8 cellular contexts compared by ENCODE assay signal in genomic region chr4:21948347-21949072, GRCh38. TPM values are rescaled to one million over a fixed set of nuclear protein-coding genes. Genes with fewer than 3 reads are reported as not detected.
DNase-seq lines count a peak whose midpoint lies in the region; ATAC-seq, FAIRE-seq and TF ChIP-seq lines count a peak whose summit lies in the region.

KCNIP4 (minus strand) TSS chr4:21948772.

- H3K9me3 ChIP-seq in endothelial cell of umbilical vein (replicated peaks; ENCODE audit: control insufficient read depth, insufficient read depth, low read length): no peaks in the 10 kb centered on the region

- DNase-seq in GM03348 (ENCODE audit: low spot score): peak; percentile 90
- peak; percentile 14 to 42 for DNase-seq in NCI-H1930 (lab: John Stamatoyannopoulos, UW)
- no peak for DNase-seq in endothelial cell of umbilical vein (ENCODE audit: low read depth, low spot score)
- DNase-seq in nucleus accumbens (lab: John Stamatoyannopoulos, UW): peak in 29 of 56 donors; percentile 0 to 65 (median 29)
- DNase-seq in activated CD4-positive, alpha-beta T cell treated with anti-CD3 and anti-CD28 coated beads for 1 hour: no peak
- DNase-seq in hippocampal formation (lab: John Stamatoyannopoulos, UW): no peak

- H3K9me1 ChIP-seq in endothelial cell of umbilical vein (replicated peaks; ENCODE audit: control insufficient read depth, extremely low read depth, insufficient read depth, low read length): no peaks in the 10 kb centered on the region

- POLR2A ChIA-PET in endothelial cell of umbilical vein (lab: Charles Lee): no interaction called here

- dilution Hi-C loops in endothelial cell of umbilical vein (cut with MboI; ENCODE audit: extremely low pct_ligation_motif_present, low sequenced_read_pairs): no loop called here

- H3K27me3 ChIP-seq in endothelial cell of umbilical vein (ENCODE audit: control insufficient read depth in 2 of 2, insufficient read depth in 2 of 2, low read length in 2 of 2): peaks cover 8 to 19% of the 10 kb centered on the region in 2 experiments

- H3K36me3 ChIP-seq in endothelial cell of umbilical vein (ENCODE audit: control insufficient read depth in 2 of 2, extremely low read depth in 1 of 2, insufficient read depth in 2 of 2, low read length in 2 of 2): no peaks in the 10 kb centered on the region

- H3K4me2 ChIP-seq in endothelial cell of umbilical vein (ENCODE audit: insufficient read depth, low read length): peak within 1 kb of the TSS; percentile 55

- no peak within 1 kb of the TSS for H3K27ac ChIP-seq in endothelial cell of umbilical vein (ENCODE audit: insufficient read depth, low read depth, low read length)

- peak within 1 kb of the TSS; percentile 48 for H2AFZ ChIP-seq in endothelial cell of umbilical vein (ENCODE audit: low read depth, low read length)

- no peak for FAIRE-seq in endothelial cell of umbilical vein (lab: Jason Lieb, UNC)

- no peak for TF ChIP-seq CTCF in endothelial cell of umbilical vein (IDR thresholded peaks at IDR 0.05; ENCODE audit: extremely low read depth in 1 of 2, insufficient read depth in 1 of 2, low read depth in 1 of 2, low read length in 2 of 2)

- no peak for TF ChIP-seq POLR2A in endothelial cell of umbilical vein (IDR thresholded peaks at IDR 0.05; ENCODE audit: low read depth, low read length)

- H3K79me2 ChIP-seq in endothelial cell of umbilical vein (ENCODE audit: control insufficient read depth, insufficient read depth, low read length): no peaks in the 10 kb centered on the region

- intact Hi-C loops in endothelial cell of umbilical vein (cut with micrococcal nuclease): loop anchor here (1.0 to 10.0 kb wide), 3 partner anchors 158 to 746 kb away; partner anchors contain the start of gene GBA3

- BruUV-seq in endothelial cell of umbilical vein (replicated peaks; lab: Mats Ljungman, UMichigan): no TSS peak

- ATAC-seq in HG03139 (IDR thresholded peaks at IDR 0.05; ENCODE audit: unreplicated experiment): no peak
- no peak for ATAC-seq in GM18520 (IDR thresholded peaks at IDR 0.05; ENCODE audit: unreplicated experiment)

- CTCF ChIA-PET in endothelial cell of umbilical vein (lab: Charles Lee): interaction anchor here (0.6 to 1.3 kb wide), 6 partner anchors 8 to 711 kb away, joined by 3 to 6 read pairs (median 3); no protein-coding TSS in a partner anchor

- H3K4me3 ChIP-seq in endothelial cell of umbilical vein (replicated peaks in 1 of 3; ENCODE audit: insufficient read depth in 1 of 3, low read depth in 1 of 3, low read length in 3 of 3): no peak within 1 kb of the TSS

- no peak within 1 kb of the TSS for H3K9ac ChIP-seq in endothelial cell of umbilical vein (replicated peaks; ENCODE audit: extremely low read depth, insufficient read depth, low read length)

- no peaks in the 10 kb centered on the region for H4K20me1 ChIP-seq in endothelial cell of umbilical vein (replicated peaks; ENCODE audit: control insufficient read depth, extremely low read depth, insufficient read depth, low read length)

- H3K4me1 ChIP-seq in endothelial cell of umbilical vein (ENCODE audit: control insufficient read depth, extremely low read depth, insufficient read depth, low read length): no peaks in the 10 kb centered on the region

TF ChIP-seq in endothelial cell of umbilical vein, 7 proteins besides CTCF, POLR2A, EP300 and RAD21:
- TF ChIP-seq MYC (IDR thresholded peaks at IDR 0.05; ENCODE audit: low read depth, low read length) (no peak), POLR2AphosphoS5 (IDR thresholded peaks at IDR 0.05; ENCODE audit: insufficient read depth, low read depth, low read length) (no peak), EZH2 (IDR thresholded peaks at IDR 0.05; ENCODE audit: borderline replicate concordance, low read depth, low read length, severe bottlenecking) (no peak), JUN (IDR thresholded peaks at IDR 0.05; ENCODE audit: borderline replicate concordance, insufficient read depth, insufficient read length, low read depth) (no peak), GATA2 (IDR thresholded peaks at IDR 0.05; ENCODE audit: insufficient read depth, insufficient read length, low read depth, low read length) (no peak), FOS (IDR thresholded peaks at IDR 0.05; ENCODE audit: borderline replicate concordance, insufficient read depth, low read length) (no peak), MAX (IDR thresholded peaks at IDR 0.05; ENCODE audit: insufficient read depth, insufficient read length) (no peak)

RNA-seq across cellular contexts. Expression of gene KCNIP4, which starts in this region (rescaled TPM):
- total RNA-seq in endothelial cell of umbilical vein: not detected in 2 replicates
- polyA plus RNA-seq in endothelial cell of umbilical vein: 0.03 TPM in 1 of 2 replicates, not detected in the other
- 0.18 TPM in 1 of 2 replicates, not detected in the other for polyA plus RNA-seq in endothelial cell of umbilical vein (2011; cell fraction: cytosol; rRNA removed)
- not detected in 2 replicates for polyA plus RNA-seq in endothelial cell of umbilical vein (2011; cell fraction: nucleus; rRNA removed)
- 0.25 and 0.75 TPM in 2 replicates for polyA plus RNA-seq in endothelial cell of umbilical vein (2012)
- polyA minus RNA-seq in endothelial cell of umbilical vein: 0.19 TPM in 1 of 2 replicates, not detected in the other
- not detected for polyA minus RNA-seq in endothelial cell of umbilical vein (2011; cell fraction: cytosol; rRNA and poly(A)+ RNA removed)
- not detected in 2 replicates for polyA minus RNA-seq in endothelial cell of umbilical vein (2011; cell fraction: nucleus; rRNA and poly(A)+ RNA removed)

Comparison
In these comparisons a context has a peak if more than half of its experiments do, and no peak if none do; other contexts are left out.
1. DNase-seq: peak in GM03348 (single experiment), NCI-H1930 (2 of 2) and nucleus accumbens (29 of 56); none in endothelial cell of umbilical vein (single experiment), activated CD4-positive, alpha-beta T cell treated with anti-CD3 and anti-CD28 coated beads for 1 hour (single experiment) and hippocampal formation (0 of 2).